In genomic region chr5:55410840-55411239, GRCh38 we compare ENCODE assay signal across 26 cellular contexts.
DNase-seq lines count a peak whose midpoint lies in the region; ATAC-seq lines count a peak whose summit lies in the region.
"Had no signal": no experiment of that assay in that cellular context is flagged by ENCODE, and none has a peak within 500 bp of the region (broad histone marks: within the 10 kb centered on the region; RNA-seq: fewer than 3 reads in every experiment).

No MANE protein-coding gene starts in this region.

- POLR2A ChIA-PET in activated CD4-positive, alpha-beta memory T cell treated with anti-CD3 and anti-CD28 coated beads, Interleukin-2, amount 10 ng/mL, durations not matched to agents 7 days and 5 days (lab: Charles Lee): no interaction called here

- peaks cover 46% of the 10 kb centered on the region for H3K36me3 Mint-ChIP-seq in dendritic cell treated with granulocyte-macrophage colony-stimulating factor and Interleukin-4, amounts not matched to agents 40 ng/mL and 50 ng/mL, for 4 days (ENCODE audit: low read depth)
- peaks cover 36% of the 10 kb centered on the region for H3K36me3 Mint-ChIP-seq in activated CD4-positive, alpha-beta memory T cell treated with anti-CD3 and anti-CD28 coated beads, Interleukin-2, amount 10 ng/mL, durations not matched to agents 7 days and 5 days (ENCODE audit: low read depth)
- H3K36me3 Mint-ChIP-seq in activated T-cell treated with anti-CD3 and anti-CD28 coated beads, Interleukin-2, amount 50 U/mL, for 72 hours (ENCODE audit: insufficient read depth in 2 of 2): peaks cover 4 to 21% of the 10 kb centered on the region in 2 donors

- H3K27ac Mint-ChIP-seq in dendritic cell treated with granulocyte-macrophage colony-stimulating factor and Interleukin-4, amounts not matched to agents 40 ng/mL and 50 ng/mL, for 4 days: peak overlapping the region; percentile 32
- H3K27ac Mint-ChIP-seq in activated CD4-positive, alpha-beta memory T cell treated with anti-CD3 and anti-CD28 coated beads, Interleukin-2, amount 10 ng/mL, durations not matched to agents 7 days and 5 days: no peak overlapping the region
- no peak overlapping the region for H3K27ac Mint-ChIP-seq in activated T-cell treated with anti-CD3 and anti-CD28 coated beads, Interleukin-2, amount 50 U/mL, for 72 hours
- H3K27ac Mint-ChIP-seq: activated CD4-positive, alpha-beta memory T cell treated with anti-CD3 and anti-CD28 coated beads for 36 hours; activated naive CD8-positive, alpha-beta T cell; natural killer cell had no signal

- intact Hi-C loops in dendritic cell treated with granulocyte-macrophage colony-stimulating factor and Interleukin-4, amounts not matched to agents 40 ng/mL and 50 ng/mL, for 4 days (cut with micrococcal nuclease): no loop called here

- CTCF ChIA-PET in activated CD4-positive, alpha-beta memory T cell treated with anti-CD3 and anti-CD28 coated beads, Interleukin-2, amount 10 ng/mL, durations not matched to agents 7 days and 5 days (lab: Charles Lee): interaction anchor here (0.6 kb wide), 1 partner anchor 743 kb away, joined by 3 read pairs; no protein-coding TSS in a partner anchor

- DNase-seq in CD1c-positive myeloid dendritic cell (ENCODE audit: extremely low spot score): peak; percentile 71
- peak; percentile 67 to 91 for DNase-seq in NOMO-1 (lab: John Stamatoyannopoulos, UW; ENCODE audit: unreplicated experiment in 2 of 2)
- DNase-seq in activated CD4-positive, alpha-beta memory T cell treated with anti-CD3 and anti-CD28 coated beads, Interleukin-2, amount 10 ng/mL, durations not matched to agents 7 days and 5 days: no peak
- no peak for DNase-seq in activated T-cell treated with anti-CD3 and anti-CD28 coated beads, Interleukin-2, amount 50 U/mL, for 72 hours
- DNase-seq in AG20443 (ENCODE audit: low spot score): no peak
- no peak for DNase-seq in NCI-H2107 (lab: John Stamatoyannopoulos, UW)
- DNase-seq: activated CD4-positive, alpha-beta memory T cell treated with anti-CD3 and anti-CD28 coated beads for 36 hours; hippocampal formation; left cardiac atrium; MG63; mucosa of descending colon; natural killer cell; NCI-H1436; NCI-H2081 treated with DMSO at 0.1 percent for 48 hours; NCI-H345; NCI-H69; occipital lobe; sigmoid colon; stimulated activated CD4-positive, alpha-beta T cell treated with anti-CD3 and anti-CD28 coated beads, Interleukin-4, amount 100 ng/mL, for 1 hour; T-cell; trophoblast cell had no signal

- H3K9me3 Mint-ChIP-seq in dendritic cell treated with granulocyte-macrophage colony-stimulating factor and Interleukin-4, amounts not matched to agents 40 ng/mL and 50 ng/mL, for 4 days: no peaks in the 10 kb centered on the region
- no peaks in the 10 kb centered on the region for H3K9me3 Mint-ChIP-seq in activated CD4-positive, alpha-beta memory T cell treated with anti-CD3 and anti-CD28 coated beads, Interleukin-2, amount 10 ng/mL, durations not matched to agents 7 days and 5 days
- no peaks in the 10 kb centered on the region for H3K9me3 Mint-ChIP-seq in activated T-cell treated with anti-CD3 and anti-CD28 coated beads, Interleukin-2, amount 50 U/mL, for 72 hours
- H3K9me3 Mint-ChIP-seq: activated CD4-positive, alpha-beta memory T cell treated with anti-CD3 and anti-CD28 coated beads for 36 hours; natural killer cell; T-cell had no signal

- ATAC-seq in GM21360 (IDR thresholded peaks at IDR 0.05; ENCODE audit: unreplicated experiment): peak; percentile 52
- ATAC-seq in activated T-cell treated with anti-CD3 and anti-CD28 coated beads, Interleukin-2, amount 50 U/mL, for 72 hours (replicated peaks in 1 of 2): no peak
- ATAC-seq: activated CD4-positive, CD25-positive, alpha-beta regulatory T cell treated with anti-CD3 and anti-CD28 coated beads, Interleukin-2, amount 50 U/mL, for 24 hours; K562; left cardiac atrium; mucosa of descending colon; natural killer cell; T-cell had no signal

- no peak overlapping the region for H3K4me3 Mint-ChIP-seq in dendritic cell treated with granulocyte-macrophage colony-stimulating factor and Interleukin-4, amounts not matched to agents 40 ng/mL and 50 ng/mL, for 4 days
- H3K4me3 Mint-ChIP-seq in activated CD4-positive, alpha-beta memory T cell treated with anti-CD3 and anti-CD28 coated beads, Interleukin-2, amount 10 ng/mL, durations not matched to agents 7 days and 5 days: no peak overlapping the region
- no peak overlapping the region for H3K4me3 Mint-ChIP-seq in activated T-cell treated with anti-CD3 and anti-CD28 coated beads, Interleukin-2, amount 50 U/mL, for 72 hours
- H3K4me3 Mint-ChIP-seq: activated CD4-positive, alpha-beta memory T cell treated with anti-CD3 and anti-CD28 coated beads for 36 hours; activated naive CD8-positive, alpha-beta T cell; natural killer cell; T-cell had no signal

- H3K4me1 Mint-ChIP-seq in dendritic cell treated with granulocyte-macrophage colony-stimulating factor and Interleukin-4, amounts not matched to agents 40 ng/mL and 50 ng/mL, for 4 days (ENCODE audit: low read depth): peaks cover 27% of the 10 kb centered on the region
- H3K4me1 Mint-ChIP-seq in activated CD4-positive, alpha-beta memory T cell treated with anti-CD3 and anti-CD28 coated beads, Interleukin-2, amount 10 ng/mL, durations not matched to agents 7 days and 5 days: peaks cover 5% of the 10 kb centered on the region
- H3K4me1 Mint-ChIP-seq in activated T-cell treated with anti-CD3 and anti-CD28 coated beads, Interleukin-2, amount 50 U/mL, for 72 hours (ENCODE audit: low read depth): peaks cover 11% of the 10 kb centered on the region

- no peaks in the 10 kb centered on the region for H3K27me3 Mint-ChIP-seq in dendritic cell treated with granulocyte-macrophage colony-stimulating factor and Interleukin-4, amounts not matched to agents 40 ng/mL and 50 ng/mL, for 4 days
- H3K27me3 Mint-ChIP-seq in activated CD4-positive, alpha-beta memory T cell treated with anti-CD3 and anti-CD28 coated beads, Interleukin-2, amount 10 ng/mL, durations not matched to agents 7 days and 5 days: no peaks in the 10 kb centered on the region
- no peaks in the 10 kb centered on the region for H3K27me3 Mint-ChIP-seq in activated T-cell treated with anti-CD3 and anti-CD28 coated beads, Interleukin-2, amount 50 U/mL, for 72 hours (ENCODE audit: low read depth)
- H3K27me3 Mint-ChIP-seq: activated CD4-positive, alpha-beta memory T cell treated with anti-CD3 and anti-CD28 coated beads for 36 hours; activated naive CD8-positive, alpha-beta T cell; T-cell had no signal

Comparison
In these comparisons a context has a peak if more than half of its experiments do, and no peak if none do; other contexts are left out.
1. DNase-seq: peak in CD1c-positive myeloid dendritic cell (single experiment) and NOMO-1 (2 of 2); none in activated CD4-positive, alpha-beta memory T cell treated with anti-CD3 and anti-CD28 coated beads, Interleukin-2, amount 10 ng/mL, durations not matched to agents 7 days and 5 days (single experiment), activated T-cell treated with anti-CD3 and anti-CD28 coated beads, Interleukin-2, amount 50 U/mL, for 72 hours (0 of 2), AG20443 (single experiment) and NCI-H2107 (single experiment).